ENCODE assay signal across 28 cellular contexts in the genomic region with DNA sequence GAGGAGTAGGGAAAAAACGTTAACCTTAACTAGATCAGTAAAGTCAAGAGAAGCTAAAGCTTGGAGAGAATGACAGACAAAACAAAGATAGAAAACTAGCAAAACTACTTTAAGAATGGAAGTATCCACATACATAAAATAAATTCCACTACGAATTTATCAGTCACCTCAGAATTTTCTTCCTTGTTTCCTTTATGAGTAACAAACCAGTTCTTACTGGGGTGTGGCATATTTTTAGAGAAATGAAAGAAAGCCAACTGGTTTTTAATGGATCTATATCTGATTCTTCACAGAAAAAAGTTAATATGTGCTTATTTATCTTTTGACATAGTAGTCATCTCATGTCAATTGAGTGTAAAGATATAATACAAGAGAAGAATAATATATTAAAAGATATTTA.
"Had no signal": no experiment of that assay in that cellular context is flagged by ENCODE, and none has a peak within 500 bp of the region (broad histone marks: within the 10 kb centered on the region; RNA-seq: fewer than 3 reads in every experiment).

No MANE protein-coding gene starts in this region.

- H3K9me3 Mint-ChIP-seq: activated CD4-positive, alpha-beta memory T cell treated with anti-CD3 and anti-CD28 coated beads for 36 hours; activated CD4-positive, alpha-beta T cell treated with anti-CD3 and anti-CD28 coated beads, Interleukin-2, amount 10 ng/mL, durations not matched to agents 24 days and 14 days; dendritic cell treated with granulocyte-macrophage colony-stimulating factor and Interleukin-4, amounts not matched to agents 40 ng/mL and 50 ng/mL, for 4 days; endodermal cell; memory B cell had no signal

- H3K79me2 ChIP-seq: hepatocyte had no signal

- H3K27me3 ChIP-seq: brain microvascular endothelial cell, gastroesophageal sphincter, hepatocyte, pancreas, spleen, suprapubic skin, transverse colon had no signal

- H3K4me3 Mint-ChIP-seq: activated CD4-positive, alpha-beta memory T cell treated with anti-CD3 and anti-CD28 coated beads for 36 hours; activated CD4-positive, alpha-beta T cell treated with anti-CD3 and anti-CD28 coated beads, Interleukin-2, amount 10 ng/mL, durations not matched to agents 24 days and 14 days; activated T-cell treated with anti-CD3 and anti-CD28 coated beads, Interleukin-2, amount 50 U/mL, for 4 hours; activated T-helper 17 cell treated with anti-CD3 and anti-CD28 coated beads, Interleukin-2, amount 50 U/mL, for 72 hours; dendritic cell treated with granulocyte-macrophage colony-stimulating factor and Interleukin-4, amounts not matched to agents 40 ng/mL and 50 ng/mL, for 4 days; endodermal cell; memory B cell; naive thymus-derived CD4-positive, alpha-beta T cell had no signal

- H3K9me3 ChIP-seq: pancreas, prostate gland, suprapubic skin, transverse colon had no signal

- H2AFZ ChIP-seq: hepatocyte had no signal

- H3K27ac ChIP-seq: brain microvascular endothelial cell, gastroesophageal sphincter, hepatocyte, pancreas, prostate gland, spleen, suprapubic skin, transverse colon had no signal

- H3K36me3 ChIP-seq: brain microvascular endothelial cell, gastroesophageal sphincter, pancreas, prostate gland, spleen, suprapubic skin, transverse colon had no signal

- H3K27ac Mint-ChIP-seq: activated CD4-positive, alpha-beta memory T cell treated with anti-CD3 and anti-CD28 coated beads for 36 hours; activated CD4-positive, alpha-beta T cell treated with anti-CD3 and anti-CD28 coated beads, Interleukin-2, amount 10 ng/mL, durations not matched to agents 24 days and 14 days; activated T-helper 17 cell treated with anti-CD3 and anti-CD28 coated beads, Interleukin-2, amount 50 U/mL, for 72 hours; dendritic cell treated with granulocyte-macrophage colony-stimulating factor and Interleukin-4, amounts not matched to agents 40 ng/mL and 50 ng/mL, for 4 days; endodermal cell; memory B cell; naive thymus-derived CD4-positive, alpha-beta T cell had no signal

- H3K4me1 Mint-ChIP-seq: activated CD4-positive, alpha-beta T cell treated with anti-CD3 and anti-CD28 coated beads, Interleukin-2, amount 10 ng/mL, durations not matched to agents 24 days and 14 days; activated T-helper 17 cell treated with anti-CD3 and anti-CD28 coated beads, Interleukin-2, amount 50 U/mL, for 72 hours; memory B cell; naive thymus-derived CD4-positive, alpha-beta T cell had no signal

- ATAC-seq: activated T-cell treated with anti-CD3 and anti-CD28 coated beads, Interleukin-2, amount 50 U/mL, for 4 hours; activated T-helper 17 cell treated with anti-CD3 and anti-CD28 coated beads, Interleukin-2, amount 50 U/mL, for 72 hours; gastroesophageal sphincter; naive thymus-derived CD4-positive, alpha-beta T cell; pancreas; right cardiac atrium had no signal

- H3K4me2 ChIP-seq: hepatocyte had no signal

- H3K4me1 ChIP-seq: gastroesophageal sphincter, pancreas, prostate gland, spleen, suprapubic skin, transverse colon had no signal

- H3K27me3 Mint-ChIP-seq: activated CD4-positive, alpha-beta memory T cell treated with anti-CD3 and anti-CD28 coated beads for 36 hours; activated CD4-positive, alpha-beta T cell treated with anti-CD3 and anti-CD28 coated beads, Interleukin-2, amount 10 ng/mL, durations not matched to agents 24 days and 14 days; activated T-helper 17 cell treated with anti-CD3 and anti-CD28 coated beads, Interleukin-2, amount 50 U/mL, for 72 hours; dendritic cell treated with granulocyte-macrophage colony-stimulating factor and Interleukin-4, amounts not matched to agents 40 ng/mL and 50 ng/mL, for 4 days; memory B cell; naive thymus-derived CD4-positive, alpha-beta T cell had no signal

- H3K36me3 Mint-ChIP-seq: activated CD4-positive, alpha-beta memory T cell treated with anti-CD3 and anti-CD28 coated beads for 36 hours; memory B cell; naive thymus-derived CD4-positive, alpha-beta T cell had no signal

- DNase-seq: activated CD4-positive, alpha-beta memory T cell treated with anti-CD3 and anti-CD28 coated beads for 36 hours; activated CD4-positive, alpha-beta T cell treated with anti-CD3 and anti-CD28 coated beads, Interleukin-2, amount 10 ng/mL, durations not matched to agents 24 days and 14 days; activated CD4-positive, CD25-positive, alpha-beta regulatory T cell treated with anti-CD3 and anti-CD28 coated beads, Interleukin-2, amount 50 U/mL, for 72 hours; activated CD8-positive, alpha-beta memory T cell treated with anti-CD3 and anti-CD28 coated beads, Interleukin-2, amount 50 U/mL, for 48 hours; activated gamma-delta T cell treated with Interleukin-2 at 50 U/mL for 16 hours; activated naive CD4-positive, alpha-beta T cell treated with anti-CD3 and anti-CD28 coated beads, Interleukin-2, amount 50 U/mL, for 16 hours; activated T-cell treated with anti-CD3 and anti-CD28 coated beads, Interleukin-2, amount 50 U/mL, for 4 hours; amniotic stem cell; brain microvascular endothelial cell; central memory CD4-positive, alpha-beta T cell; endodermal cell; islet precursor cell; midbrain; naive thymus-derived CD4-positive, alpha-beta T cell; nucleus accumbens; pancreas; right cardiac atrium; spleen; stimulated activated naive CD4-positive, alpha-beta T cell; T-helper 2 cell; transverse colon had no signal

- H3K4me3 ChIP-seq: gastroesophageal sphincter, hepatocyte, pancreas, prostate gland, spleen, suprapubic skin, transverse colon had no signal
